In genomic region chr1:228276901-228277490, GRCh38 we compare ENCODE assay signal across 13 cellular contexts.
DNase-seq lines count a peak whose midpoint lies in the region; ATAC-seq and TF ChIP-seq lines count a peak whose summit lies in the region.
"Had no signal": no experiment of that assay in that cellular context is flagged by ENCODE, and none has a peak within 500 bp of the region (broad histone marks: within the 10 kb centered on the region; RNA-seq: fewer than 3 reads in every experiment).

No MANE protein-coding gene starts in this region.

- H3K4me1 Mint-ChIP-seq in activated naive CD8-positive, alpha-beta T cell treated with anti-CD3 and anti-CD28 coated beads, Interleukin-2, amount 10 ng/mL, durations not matched to agents 7 days and 5 days = peaks cover 6% of the 10 kb centered on the region
- H3K4me1 Mint-ChIP-seq in activated naive CD8-positive, alpha-beta T cell treated with anti-CD3 and anti-CD28 coated beads for 36 hours = peaks cover 6% of the 10 kb centered on the region
- H3K4me1 Mint-ChIP-seq in activated T-helper 1 cell treated with anti-CD3 and anti-CD28 coated beads, Interleukin-12 subunit alpha, Interleukin-12 subunit beta, Interleukin-2, Interleukin-4 antibody, amounts not matched to agents 30 ng/mL and 10 ng/mL and 1 ng/mL, durations not matched to agents 14 hours and 24 hours and 36 hours (ENCODE audit: low read depth) = peaks cover 8% of the 10 kb centered on the region

- peak; percentile 27 for DNase-seq in activated naive CD8-positive, alpha-beta T cell treated with anti-CD3 and anti-CD28 coated beads, Interleukin-2, amount 10 ng/mL, durations not matched to agents 7 days and 5 days
- DNase-seq in activated naive CD8-positive, alpha-beta T cell treated with anti-CD3 and anti-CD28 coated beads for 36 hours = no peak
- no peak for DNase-seq in activated T-helper 1 cell treated with anti-CD3 and anti-CD28 coated beads, Interleukin-12 subunit alpha, Interleukin-12 subunit beta, Interleukin-2, Interleukin-4 antibody, amounts not matched to agents 30 ng/mL and 10 ng/mL and 1 ng/mL, durations not matched to agents 14 hours and 24 hours and 36 hours (ENCODE audit: low spot score)
- DNase-seq in lower lobe of right lung = peak; percentile 45
- peak; percentile 63 for DNase-seq in upper lobe of right lung
- DNase-seq in NCI-H1436 treated with DMSO at 0.1 percent for 48 hours (lab: John Stamatoyannopoulos, UW) = no peak
- DNase-seq in SW 1271 (lab: John Stamatoyannopoulos, UW) = no peak
- DNase-seq in NCI-H345 (lab: John Stamatoyannopoulos, UW) = no peak
- DNase-seq: EL; NCI-H2107; stimulated activated CD4-positive, alpha-beta T cell treated with anti-CD3 and anti-CD28 coated beads, Interleukin-4, amount 100 ng/mL, for 1 hour; T-helper 1 cell had no signal

- H3K9me3 Mint-ChIP-seq in activated naive CD8-positive, alpha-beta T cell treated with anti-CD3 and anti-CD28 coated beads, Interleukin-2, amount 10 ng/mL, durations not matched to agents 7 days and 5 days = no peaks in the 10 kb centered on the region
- no peaks in the 10 kb centered on the region for H3K9me3 Mint-ChIP-seq in activated naive CD8-positive, alpha-beta T cell treated with anti-CD3 and anti-CD28 coated beads for 36 hours
- H3K9me3 Mint-ChIP-seq in activated T-helper 1 cell treated with anti-CD3 and anti-CD28 coated beads, Interleukin-12 subunit alpha, Interleukin-12 subunit beta, Interleukin-2, Interleukin-4 antibody, amounts not matched to agents 30 ng/mL and 10 ng/mL and 1 ng/mL, durations not matched to agents 14 hours and 24 hours and 36 hours = no peaks in the 10 kb centered on the region

- POLR2A ChIA-PET in activated naive CD8-positive, alpha-beta T cell treated with anti-CD3 and anti-CD28 coated beads, Interleukin-2, amount 10 ng/mL, durations not matched to agents 7 days and 5 days (lab: Charles Lee) = no interaction called here

- H3K4me3 ChIP-seq in lower lobe of right lung = no peak overlapping the region
- no peak overlapping the region for H3K4me3 ChIP-seq in upper lobe of right lung

- H3K9me3 ChIP-seq in lower lobe of right lung (no peaks in the 10 kb centered on the region), upper lobe of right lung (no peaks in the 10 kb centered on the region)

- H3K4me1 ChIP-seq in lower lobe of right lung (peaks cover 13% of the 10 kb centered on the region), upper lobe of right lung (peaks cover 4% of the 10 kb centered on the region)

- H3K36me3 ChIP-seq in lower lobe of right lung (peaks cover 14% of the 10 kb centered on the region), upper lobe of right lung (no peaks in the 10 kb centered on the region)

- no peak for TF ChIP-seq CTCF in lower lobe of right lung (IDR thresholded peaks at IDR 0.05)
- TF ChIP-seq CTCF in upper lobe of right lung (IDR thresholded peaks at IDR 0.05) = no peak

- H3K36me3 Mint-ChIP-seq in activated naive CD8-positive, alpha-beta T cell treated with anti-CD3 and anti-CD28 coated beads, Interleukin-2, amount 10 ng/mL, durations not matched to agents 7 days and 5 days = no peaks in the 10 kb centered on the region
- H3K36me3 Mint-ChIP-seq in activated naive CD8-positive, alpha-beta T cell treated with anti-CD3 and anti-CD28 coated beads for 36 hours = no peaks in the 10 kb centered on the region
- no peaks in the 10 kb centered on the region for H3K36me3 Mint-ChIP-seq in activated T-helper 1 cell treated with anti-CD3 and anti-CD28 coated beads, Interleukin-12 subunit alpha, Interleukin-12 subunit beta, Interleukin-2, Interleukin-4 antibody, amounts not matched to agents 30 ng/mL and 10 ng/mL and 1 ng/mL, durations not matched to agents 14 hours and 24 hours and 36 hours (ENCODE audit: low read depth)

- no peak overlapping the region for H3K4me3 Mint-ChIP-seq in activated naive CD8-positive, alpha-beta T cell treated with anti-CD3 and anti-CD28 coated beads, Interleukin-2, amount 10 ng/mL, durations not matched to agents 7 days and 5 days
- no peak overlapping the region for H3K4me3 Mint-ChIP-seq in activated naive CD8-positive, alpha-beta T cell treated with anti-CD3 and anti-CD28 coated beads for 36 hours
- H3K4me3 Mint-ChIP-seq in activated T-helper 1 cell treated with anti-CD3 and anti-CD28 coated beads, Interleukin-12 subunit alpha, Interleukin-12 subunit beta, Interleukin-2, Interleukin-4 antibody, amounts not matched to agents 30 ng/mL and 10 ng/mL and 1 ng/mL, durations not matched to agents 14 hours and 24 hours and 36 hours = peak overlapping the region; percentile 22

- H3K27ac ChIP-seq in lower lobe of right lung (no peak overlapping the region), upper lobe of right lung (no peak overlapping the region)

- intact Hi-C loops in activated T-helper 1 cell treated with anti-CD3 and anti-CD28 coated beads, Interleukin-12 subunit alpha, Interleukin-12 subunit beta, Interleukin-2, Interleukin-4 antibody, amounts not matched to agents 30 ng/mL and 10 ng/mL and 1 ng/mL, durations not matched to agents 14 hours and 24 hours and 36 hours (cut with micrococcal nuclease) = loop anchor here (1.0 to 10.0 kb wide), 11 partner anchors 64 to 542 kb away; partner anchors contain the start of genes GUK1, IBA57, JMJD4 and MRPL55
- intact Hi-C loops in lower lobe of right lung (cut with DNase I) (no loop called here), upper lobe of right lung (cut with DNase I) (no loop called here)

- ATAC-seq in activated naive CD8-positive, alpha-beta T cell treated with anti-CD3 and anti-CD28 coated beads, Interleukin-2, amount 10 ng/mL, durations not matched to agents 7 days and 5 days (ENCODE audit: low read depth) = no peak
- ATAC-seq in lower lobe of right lung (no peak), upper lobe of right lung (no peak)

- no peaks in the 10 kb centered on the region for H3K27me3 Mint-ChIP-seq in activated naive CD8-positive, alpha-beta T cell treated with anti-CD3 and anti-CD28 coated beads, Interleukin-2, amount 10 ng/mL, durations not matched to agents 7 days and 5 days
- no peaks in the 10 kb centered on the region for H3K27me3 Mint-ChIP-seq in activated naive CD8-positive, alpha-beta T cell treated with anti-CD3 and anti-CD28 coated beads for 36 hours
- H3K27me3 Mint-ChIP-seq in activated T-helper 1 cell treated with anti-CD3 and anti-CD28 coated beads, Interleukin-12 subunit alpha, Interleukin-12 subunit beta, Interleukin-2, Interleukin-4 antibody, amounts not matched to agents 30 ng/mL and 10 ng/mL and 1 ng/mL, durations not matched to agents 14 hours and 24 hours and 36 hours (ENCODE audit: insufficient read depth) = no peaks in the 10 kb centered on the region
- H3K27me3 Mint-ChIP-seq: progenitor cell of endocrine pancreas had no signal

- H3K27me3 ChIP-seq in lower lobe of right lung (ENCODE audit: low read depth) = no peaks in the 10 kb centered on the region
- H3K27me3 ChIP-seq in upper lobe of right lung = no peaks in the 10 kb centered on the region

- no peak overlapping the region for H3K27ac Mint-ChIP-seq in activated naive CD8-positive, alpha-beta T cell treated with anti-CD3 and anti-CD28 coated beads, Interleukin-2, amount 10 ng/mL, durations not matched to agents 7 days and 5 days
- H3K27ac Mint-ChIP-seq in activated naive CD8-positive, alpha-beta T cell treated with anti-CD3 and anti-CD28 coated beads for 36 hours = no peak overlapping the region
- no peak overlapping the region for H3K27ac Mint-ChIP-seq in activated T-helper 1 cell treated with anti-CD3 and anti-CD28 coated beads, Interleukin-12 subunit alpha, Interleukin-12 subunit beta, Interleukin-2, Interleukin-4 antibody, amounts not matched to agents 30 ng/mL and 10 ng/mL and 1 ng/mL, durations not matched to agents 14 hours and 24 hours and 36 hours
- H3K27ac Mint-ChIP-seq: progenitor cell of endocrine pancreas had no signal

Comparison
In these comparisons a context has a peak if more than half of its experiments do, and no peak if none do; other contexts are left out.
1. DNase-seq: peak in activated naive CD8-positive, alpha-beta T cell treated with anti-CD3 and anti-CD28 coated beads, Interleukin-2, amount 10 ng/mL, durations not matched to agents 7 days and 5 days (single experiment), lower lobe of right lung (single experiment) and upper lobe of right lung (single experiment); none in activated naive CD8-positive, alpha-beta T cell treated with anti-CD3 and anti-CD28 coated beads for 36 hours (single experiment), activated T-helper 1 cell treated with anti-CD3 and anti-CD28 coated beads, Interleukin-12 subunit alpha, Interleukin-12 subunit beta, Interleukin-2, Interleukin-4 antibody, amounts not matched to agents 30 ng/mL and 10 ng/mL and 1 ng/mL, durations not matched to agents 14 hours and 24 hours and 36 hours (single experiment), NCI-H1436 treated with DMSO at 0.1 percent for 48 hours (single experiment), SW 1271 (0 of 2) and NCI-H345 (single experiment).